Comparison of ENCODE assay signal across 19 cellular contexts in the genomic region with DNA sequence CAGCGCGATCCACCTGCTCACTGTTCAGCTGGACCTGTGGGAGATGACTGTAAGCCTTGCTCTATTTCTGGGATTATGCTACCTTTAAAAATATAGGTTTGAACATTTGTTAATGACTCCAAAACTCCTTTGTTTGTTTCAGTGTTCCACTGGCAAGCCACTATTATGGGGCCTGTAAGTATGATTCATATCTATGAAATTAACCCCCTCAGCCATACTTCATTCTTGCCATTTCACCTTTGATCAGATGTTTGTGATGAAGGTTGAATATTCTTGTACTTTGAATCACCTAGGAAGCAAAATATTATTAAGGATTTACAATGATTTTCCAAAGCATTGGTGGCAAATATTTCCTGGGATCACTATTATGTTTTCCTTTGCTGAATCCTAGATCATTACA.
"Had no signal": no experiment of that assay in that cellular context is flagged by ENCODE, and none has a peak within 500 bp of the region (broad histone marks: within the 10 kb centered on the region; RNA-seq: fewer than 3 reads in every experiment).

No MANE protein-coding gene starts in this region.

- H3K27ac ChIP-seq: coronary artery, left lung, neural progenitor cell, prostate gland, sigmoid colon, suprapubic skin, transverse colon, vagina had no signal

- H3K36me3 ChIP-seq: prostate gland had no signal

- H2AFZ ChIP-seq: neural progenitor cell had no signal

- H3K4me2 ChIP-seq: neural progenitor cell had no signal

- H3K4me3 ChIP-seq: coronary artery, left lung, neural progenitor cell, prostate gland, sigmoid colon, suprapubic skin, transverse colon, vagina had no signal

- DNase-seq: dermis blood vessel endothelial cell; effector memory CD4-positive, alpha-beta T cell; head of caudate nucleus; kidney; left cardiac atrium; left lung; mesenchymal stem cell; midbrain; naive thymus-derived CD4-positive, alpha-beta T cell; nucleus accumbens; right cardiac atrium; sigmoid colon; stimulated activated naive B cell treated with anti-CD40 and anti-IgM and Interleukin-4, amounts not matched to agents 10 μg/mL and 1 μg/mL and 100 μg/mL, for 72 hours; transverse colon had no signal

- ATAC-seq: left cardiac atrium; left lung; naive thymus-derived CD4-positive, alpha-beta T cell; right cardiac atrium; stimulated activated naive B cell treated with anti-CD40 and anti-IgM and Interleukin-4, amounts not matched to agents 10 μg/mL and 1 μg/mL and 100 μg/mL, for 72 hours had no signal

- H3K9ac ChIP-seq: neural progenitor cell had no signal

- H3K27me3 ChIP-seq: left lung, neural progenitor cell, sigmoid colon, suprapubic skin, transverse colon, vagina had no signal

- H3K9me3 ChIP-seq: left lung, prostate gland, sigmoid colon, suprapubic skin, transverse colon, vagina had no signal

- H3K4me1 ChIP-seq: neural progenitor cell, prostate gland, suprapubic skin had no signal
